ENCODE assay signal across 16 cellular contexts in genomic region chr19:29781582-29782580, GRCh38.
"Had no signal": no experiment of that assay in that cellular context is flagged by ENCODE, and none has a peak within 500 bp of the region (broad histone marks: within the 10 kb centered on the region; RNA-seq: fewer than 3 reads in every experiment).

No MANE protein-coding gene starts in this region.

- H3K9me3 ChIP-seq: esophagus muscularis mucosa, gastroesophageal sphincter, right atrium auricular region, sigmoid colon, tibial artery, upper lobe of right lung had no signal

- H3K27ac Mint-ChIP-seq: immature natural killer cell had no signal

- FAIRE-seq: endometrium, keratinocyte, small intestine had no signal

- H3K27me3 ChIP-seq: right atrium auricular region, sigmoid colon, upper lobe of right lung had no signal

- H3K27ac ChIP-seq: esophagus muscularis mucosa, gastroesophageal sphincter, right atrium auricular region, sigmoid colon, tibial artery, upper lobe of right lung had no signal

- H3K4me1 ChIP-seq: esophagus muscularis mucosa, gastroesophageal sphincter, right atrium auricular region, sigmoid colon, tibial artery, upper lobe of right lung had no signal

- H3K4me3 Mint-ChIP-seq: immature natural killer cell; naive thymus-derived CD4-positive, alpha-beta T cell had no signal

- H3K4me3 ChIP-seq: esophagus muscularis mucosa, gastroesophageal sphincter, right atrium auricular region, sigmoid colon, tibial artery, upper lobe of right lung had no signal

- H3K36me3 ChIP-seq: esophagus muscularis mucosa, gastroesophageal sphincter, right atrium auricular region, sigmoid colon, tibial artery, upper lobe of right lung had no signal

- DNase-seq: effector memory CD4-positive, alpha-beta T cell; glutamatergic neuron; immature natural killer cell; mammary epithelial cell; naive thymus-derived CD4-positive, alpha-beta T cell; sigmoid colon; small intestine; stimulated activated CD4-positive, alpha-beta T cell treated with anti-CD3 and anti-CD28 coated beads, Interleukin-12 subunit alpha, Interleukin-12 subunit beta, amount 100 ng/mL, for 4 hours; stimulated activated naive CD4-positive, alpha-beta T cell; tibial artery; upper lobe of right lung had no signal

- H3K36me3 Mint-ChIP-seq: immature natural killer cell; naive thymus-derived CD4-positive, alpha-beta T cell had no signal

- H3K4me1 Mint-ChIP-seq: immature natural killer cell had no signal

- ATAC-seq: gastroesophageal sphincter; naive thymus-derived CD4-positive, alpha-beta T cell; upper lobe of right lung had no signal
